8 cellular contexts compared by ENCODE assay signal in genomic region chr15:66702035-66702769, GRCh38. TPM values are rescaled to one million over a fixed set of nuclear protein-coding genes. Genes with fewer than 3 reads are reported as not detected.
DNase-seq lines count a peak whose midpoint lies in the region; ATAC-seq and TF ChIP-seq lines count a peak whose summit lies in the region.

TSS of gene SMAD6 (plus strand) at chr15:66702236. CDS start at chr15:66703259, 1,023 bp downstream.

- H3K9me3 Mint-ChIP-seq in endothelial cell (ENCODE audit: unreplicated experiment), result no peaks in the 10 kb centered on the region

- TF ChIP-seq CTCF in OCI-LY3 (IDR thresholded peaks at IDR 0.05; ENCODE audit: low read depth, low read length) (no peak), endothelial cell (IDR thresholded peaks at IDR 0.05; ENCODE audit: unreplicated experiment) (no peak)

- no peak within 1 kb of the TSS for H3K27ac Mint-ChIP-seq in endothelial cell (ENCODE audit: unreplicated experiment)

- peak within 1 kb of the TSS; percentile 87 for H3K9ac ChIP-seq in OCI-LY3 (ENCODE audit: low read length)

- H2AFZ ChIP-seq in OCI-LY3 (ENCODE audit: low read depth, low read length), result peak within 1 kb of the TSS; percentile 77

- peaks cover 9% of the 10 kb centered on the region for H3K36me3 Mint-ChIP-seq in endothelial cell (ENCODE audit: low read depth, unreplicated experiment)

- no peaks in the 10 kb centered on the region for H4K20me1 ChIP-seq in OCI-LY3 (ENCODE audit: insufficient read depth, low read length)

- H3K27me3 ChIP-seq in OCI-LY3 (ENCODE audit: low read depth, low read length), result no peaks in the 10 kb centered on the region

- DNase-seq in GM04503 (ENCODE audit: low read depth) (peak; percentile 93), HuH-7 (ENCODE audit: low spot score) (peak; percentile 99), endothelial cell (ENCODE audit: low spot score) (peak; percentile 87), mesenteric fat pad (ENCODE audit: low spot score) (peak; percentile 96)
- DNase-seq in activated CD8-positive, alpha-beta memory T cell treated with anti-CD3 and anti-CD28 coated beads, Interleukin-2, amount 50 U/mL, for 4 hours, result peak; percentile 62
- peak; percentile 47 for DNase-seq in stimulated activated CD8-positive, alpha-beta memory T cell treated with anti-CD3 and anti-CD28 coated beads, Interleukin-12 subunit alpha, Interleukin-12 subunit beta, amount 100 ng/mL, for 24 hours (ENCODE audit: extremely low read depth)

- H3K27me3 Mint-ChIP-seq in endothelial cell (ENCODE audit: unreplicated experiment), result peaks cover 13% of the 10 kb centered on the region

- H3K36me3 ChIP-seq in OCI-LY3 (replicated peaks; ENCODE audit: low read depth, low read length), result no peaks in the 10 kb centered on the region

- H3K4me3 Mint-ChIP-seq in endothelial cell (ENCODE audit: unreplicated experiment), result peak within 1 kb of the TSS; percentile 92

- no peaks in the 10 kb centered on the region for H3K79me2 ChIP-seq in OCI-LY3 (ENCODE audit: low read length)

- H3K4me3 ChIP-seq in OCI-LY3 (ENCODE audit: low read length), result peak within 1 kb of the TSS; percentile 85

- H3K27ac ChIP-seq in OCI-LY3 (ENCODE audit: low read length), result peak within 1 kb of the TSS; percentile 78

- peak within 1 kb of the TSS; percentile 85 for H3K4me2 ChIP-seq in OCI-LY3 (ENCODE audit: low read length)

- H3K4me1 ChIP-seq in OCI-LY3 (ENCODE audit: low read length), result peaks cover 7% of the 10 kb centered on the region; the same call in 1 of the 2 replicates

- ATAC-seq in HG03469 (IDR thresholded peaks at IDR 0.05; ENCODE audit: unreplicated experiment), result no peak

- no peaks in the 10 kb centered on the region for H3K9me3 ChIP-seq in OCI-LY3 (ENCODE audit: insufficient read depth, low read length)

- H3K4me1 Mint-ChIP-seq in endothelial cell (ENCODE audit: unreplicated experiment), result peaks cover 25% of the 10 kb centered on the region

RNA-seq across cellular contexts. Expression of gene SMAD6, which starts in this region (rescaled TPM):
- 21.3 TPM for total RNA-seq in endothelial cell (ENCODE audit: unreplicated experiment)
- 32.2 TPM for total RNA-seq in mesenteric fat pad

Comparison
In these comparisons a context has a peak if more than half of its experiments do, and no peak if none do; other contexts are left out.
1. DNase-seq: peak in every context shown above with its lines; median percentile 99 in HuH-7; 96 in mesenteric fat pad; 93 in GM04503; 87 in endothelial cell; 62 in activated CD8-positive, alpha-beta memory T cell treated with anti-CD3 and anti-CD28 coated beads, Interleukin-2, amount 50 U/mL, for 4 hours; 47 in stimulated activated CD8-positive, alpha-beta memory T cell treated with anti-CD3 and anti-CD28 coated beads, Interleukin-12 subunit alpha, Interleukin-12 subunit beta, amount 100 ng/mL, for 24 hours.